Comparison of ENCODE assay signal across 1 cellular context in the genomic region with DNA sequence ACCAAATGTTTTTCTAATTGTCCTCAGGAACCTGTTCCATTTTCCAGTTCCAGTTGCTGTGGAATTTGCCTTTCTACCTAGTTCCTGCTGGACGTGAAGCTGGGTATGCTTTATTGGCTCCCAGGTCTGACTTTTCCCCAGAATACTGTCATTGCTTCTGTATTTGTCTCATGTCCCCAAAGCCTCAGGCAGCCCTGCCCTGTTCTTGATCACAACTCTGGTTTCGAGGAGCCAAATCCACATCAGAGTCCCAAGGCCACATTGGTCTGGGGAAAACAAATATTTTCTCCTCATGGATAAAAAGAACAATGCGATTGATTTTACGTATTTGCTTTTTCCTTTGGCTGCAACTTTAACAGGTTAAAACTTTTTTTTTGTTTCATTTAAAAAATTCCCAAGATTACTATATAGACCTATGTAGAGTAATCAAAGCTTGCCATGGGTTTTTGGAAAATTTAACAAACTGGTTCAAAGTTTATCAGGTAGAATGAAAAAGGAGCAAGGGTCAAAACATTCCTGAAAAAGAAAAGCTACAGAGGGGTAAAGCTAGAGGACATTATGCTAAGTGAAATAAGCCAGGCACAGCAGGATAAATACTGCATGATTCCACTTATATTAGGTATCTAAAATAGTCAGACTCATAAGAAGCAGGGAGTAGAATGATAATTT.
A peak's percentile ranks its signal among the peaks of the same experiment; 100 is the strongest.
TF ChIP-seq lines count a peak whose summit lies in the region.

No MANE protein-coding gene starts in this region.

TF ChIP-seq in HepG2, 621 proteins besides CTCF, POLR2A, EP300 and RAD21 (continued from another document and continues in another):
- TF ChIP-seq, protein P1, sequence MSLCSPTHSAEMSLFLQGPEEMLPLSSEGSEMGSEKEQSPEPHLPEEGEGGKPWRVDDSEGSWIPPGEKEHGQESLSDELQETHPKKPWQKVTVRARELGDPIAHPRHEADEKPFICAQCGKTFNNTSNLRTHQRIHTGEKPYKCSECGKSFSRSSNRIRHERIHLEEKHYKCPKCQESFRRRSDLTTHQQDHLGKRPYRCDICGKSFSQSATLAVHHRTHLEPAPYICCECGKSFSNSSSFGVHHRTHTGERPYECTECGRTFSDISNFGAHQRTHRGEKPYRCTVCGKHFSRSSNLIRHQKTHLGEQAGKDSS (CRISPR knock-in tag; IDR thresholded peaks at IDR 0.05; ENCODE audit: borderline replicate concordance, low read depth) = no peak
- TF ChIP-seq, protein P2, sequence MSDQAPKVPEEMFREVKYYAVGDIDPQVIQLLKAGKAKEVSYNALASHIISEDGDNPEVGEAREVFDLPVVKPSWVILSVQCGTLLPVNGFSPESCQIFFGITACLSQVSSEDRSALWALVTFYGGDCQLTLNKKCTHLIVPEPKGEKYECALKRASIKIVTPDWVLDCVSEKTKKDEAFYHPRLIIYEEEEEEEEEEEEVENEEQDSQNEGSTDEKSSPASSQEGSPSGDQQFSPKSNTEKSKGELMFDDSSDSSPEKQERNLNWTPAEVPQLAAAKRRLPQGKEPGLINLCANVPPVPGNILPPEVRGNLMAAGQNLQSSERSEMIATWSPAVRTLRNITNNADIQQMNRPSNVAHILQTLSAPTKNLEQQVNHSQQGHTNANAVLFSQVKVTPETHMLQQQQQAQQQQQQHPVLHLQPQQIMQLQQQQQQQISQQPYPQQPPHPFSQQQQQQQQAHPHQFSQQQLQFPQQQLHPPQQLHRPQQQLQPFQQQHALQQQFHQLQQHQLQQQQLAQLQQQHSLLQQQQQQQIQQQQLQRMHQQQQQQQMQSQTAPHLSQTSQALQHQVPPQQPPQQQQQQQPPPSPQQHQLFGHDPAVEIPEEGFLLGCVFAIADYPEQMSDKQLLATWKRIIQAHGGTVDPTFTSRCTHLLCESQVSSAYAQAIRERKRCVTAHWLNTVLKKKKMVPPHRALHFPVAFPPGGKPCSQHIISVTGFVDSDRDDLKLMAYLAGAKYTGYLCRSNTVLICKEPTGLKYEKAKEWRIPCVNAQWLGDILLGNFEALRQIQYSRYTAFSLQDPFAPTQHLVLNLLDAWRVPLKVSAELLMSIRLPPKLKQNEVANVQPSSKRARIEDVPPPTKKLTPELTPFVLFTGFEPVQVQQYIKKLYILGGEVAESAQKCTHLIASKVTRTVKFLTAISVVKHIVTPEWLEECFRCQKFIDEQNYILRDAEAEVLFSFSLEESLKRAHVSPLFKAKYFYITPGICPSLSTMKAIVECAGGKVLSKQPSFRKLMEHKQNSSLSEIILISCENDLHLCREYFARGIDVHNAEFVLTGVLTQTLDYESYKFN (CRISPR knock-in tag; conservative IDR thresholded peaks at IDR 0.05) = peak; percentile 58
- TF ChIP-seq MATR3 (CRISPR knock-in tag; IDR thresholded peaks at IDR 0.05) = no peak
- TF ChIP-seq ZNF263 (CRISPR knock-in tag; IDR thresholded peaks at IDR 0.05) = no peak
- TF ChIP-seq SMYD3 (CRISPR knock-in tag; IDR thresholded peaks at IDR 0.05) = no peak
- TF ChIP-seq, protein P3, sequence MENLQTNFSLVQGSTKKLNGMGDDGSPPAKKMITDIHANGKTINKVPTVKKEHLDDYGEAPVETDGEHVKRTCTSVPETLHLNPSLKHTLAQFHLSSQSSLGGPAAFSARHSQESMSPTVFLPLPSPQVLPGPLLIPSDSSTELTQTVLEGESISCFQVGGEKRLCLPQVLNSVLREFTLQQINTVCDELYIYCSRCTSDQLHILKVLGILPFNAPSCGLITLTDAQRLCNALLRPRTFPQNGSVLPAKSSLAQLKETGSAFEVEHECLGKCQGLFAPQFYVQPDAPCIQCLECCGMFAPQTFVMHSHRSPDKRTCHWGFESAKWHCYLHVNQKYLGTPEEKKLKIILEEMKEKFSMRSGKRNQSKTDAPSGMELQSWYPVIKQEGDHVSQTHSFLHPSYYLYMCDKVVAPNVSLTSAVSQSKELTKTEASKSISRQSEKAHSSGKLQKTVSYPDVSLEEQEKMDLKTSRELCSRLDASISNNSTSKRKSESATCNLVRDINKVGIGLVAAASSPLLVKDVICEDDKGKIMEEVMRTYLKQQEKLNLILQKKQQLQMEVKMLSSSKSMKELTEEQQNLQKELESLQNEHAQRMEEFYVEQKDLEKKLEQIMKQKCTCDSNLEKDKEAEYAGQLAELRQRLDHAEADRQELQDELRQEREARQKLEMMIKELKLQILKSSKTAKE (CRISPR knock-in tag; IDR thresholded peaks at IDR 0.05; ENCODE audit: borderline replicate concordance) = no peak
- TF ChIP-seq ZNF550 (CRISPR knock-in tag; IDR thresholded peaks at IDR 0.05; ENCODE audit: borderline replicate concordance) = no peak
- TF ChIP-seq MZF1 (CRISPR knock-in tag; IDR thresholded peaks at IDR 0.05; ENCODE audit: borderline replicate concordance) = no peak
- no peak for TF ChIP-seq TEAD2 (CRISPR knock-in tag; IDR thresholded peaks at IDR 0.05)
- no peak for TF ChIP-seq SOX5 (CRISPR knock-in tag; IDR thresholded peaks at IDR 0.05; ENCODE audit: borderline replicate concordance)
- no peak for TF ChIP-seq XRCC5 (optimal IDR thresholded peaks at IDR 0.05; ENCODE audit: low read length)
- TF ChIP-seq ZNF83 (CRISPR knock-in tag; IDR thresholded peaks at IDR 0.05; ENCODE audit: borderline replicate concordance) = no peak
- TF ChIP-seq, protein P4, sequence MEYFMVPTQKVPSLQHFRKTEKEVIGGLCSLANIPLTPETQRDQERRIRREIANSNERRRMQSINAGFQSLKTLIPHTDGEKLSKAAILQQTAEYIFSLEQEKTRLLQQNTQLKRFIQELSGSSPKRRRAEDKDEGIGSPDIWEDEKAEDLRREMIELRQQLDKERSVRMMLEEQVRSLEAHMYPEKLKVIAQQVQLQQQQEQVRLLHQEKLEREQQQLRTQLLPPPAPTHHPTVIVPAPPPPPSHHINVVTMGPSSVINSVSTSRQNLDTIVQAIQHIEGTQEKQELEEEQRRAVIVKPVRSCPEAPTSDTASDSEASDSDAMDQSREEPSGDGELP (IDR thresholded peaks at IDR 0.05; ENCODE audit: borderline replicate concordance, low read depth) = no peak
- TF ChIP-seq, protein P5, sequence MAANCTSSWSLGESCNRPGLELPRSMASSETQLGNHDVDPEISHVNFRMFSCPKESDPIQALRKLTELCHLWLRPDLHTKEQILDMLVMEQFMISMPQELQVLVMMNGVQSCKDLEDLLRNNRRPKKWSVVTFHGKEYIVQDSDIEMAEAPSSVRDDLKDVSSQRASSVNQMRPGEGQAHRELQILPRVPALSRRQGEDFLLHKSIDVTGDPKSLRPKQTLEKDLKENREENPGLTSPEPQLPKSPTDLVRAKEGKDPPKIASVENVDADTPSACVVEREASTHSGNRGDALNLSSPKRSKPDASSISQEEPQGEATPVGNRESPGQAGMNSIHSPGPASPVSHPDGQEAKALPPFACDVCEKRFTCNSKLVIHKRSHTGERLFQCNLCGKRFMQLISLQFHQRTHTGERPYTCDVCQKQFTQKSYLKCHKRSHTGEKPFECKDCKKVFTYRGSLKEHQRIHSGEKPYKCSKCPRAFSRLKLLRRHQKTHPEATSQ (CRISPR knock-in tag; IDR thresholded peaks at IDR 0.05; ENCODE audit: borderline replicate concordance) = no peak
- TF ChIP-seq SALL1 (CRISPR knock-in tag; IDR thresholded peaks at IDR 0.05) = 0 out of 2 replicates have a peak, but pooled peaks have one; percentile 31
- no peak for TF ChIP-seq ZNF496 (CRISPR knock-in tag; IDR thresholded peaks at IDR 0.05; ENCODE audit: insufficient replicate concordance)
- TF ChIP-seq, protein P6, sequence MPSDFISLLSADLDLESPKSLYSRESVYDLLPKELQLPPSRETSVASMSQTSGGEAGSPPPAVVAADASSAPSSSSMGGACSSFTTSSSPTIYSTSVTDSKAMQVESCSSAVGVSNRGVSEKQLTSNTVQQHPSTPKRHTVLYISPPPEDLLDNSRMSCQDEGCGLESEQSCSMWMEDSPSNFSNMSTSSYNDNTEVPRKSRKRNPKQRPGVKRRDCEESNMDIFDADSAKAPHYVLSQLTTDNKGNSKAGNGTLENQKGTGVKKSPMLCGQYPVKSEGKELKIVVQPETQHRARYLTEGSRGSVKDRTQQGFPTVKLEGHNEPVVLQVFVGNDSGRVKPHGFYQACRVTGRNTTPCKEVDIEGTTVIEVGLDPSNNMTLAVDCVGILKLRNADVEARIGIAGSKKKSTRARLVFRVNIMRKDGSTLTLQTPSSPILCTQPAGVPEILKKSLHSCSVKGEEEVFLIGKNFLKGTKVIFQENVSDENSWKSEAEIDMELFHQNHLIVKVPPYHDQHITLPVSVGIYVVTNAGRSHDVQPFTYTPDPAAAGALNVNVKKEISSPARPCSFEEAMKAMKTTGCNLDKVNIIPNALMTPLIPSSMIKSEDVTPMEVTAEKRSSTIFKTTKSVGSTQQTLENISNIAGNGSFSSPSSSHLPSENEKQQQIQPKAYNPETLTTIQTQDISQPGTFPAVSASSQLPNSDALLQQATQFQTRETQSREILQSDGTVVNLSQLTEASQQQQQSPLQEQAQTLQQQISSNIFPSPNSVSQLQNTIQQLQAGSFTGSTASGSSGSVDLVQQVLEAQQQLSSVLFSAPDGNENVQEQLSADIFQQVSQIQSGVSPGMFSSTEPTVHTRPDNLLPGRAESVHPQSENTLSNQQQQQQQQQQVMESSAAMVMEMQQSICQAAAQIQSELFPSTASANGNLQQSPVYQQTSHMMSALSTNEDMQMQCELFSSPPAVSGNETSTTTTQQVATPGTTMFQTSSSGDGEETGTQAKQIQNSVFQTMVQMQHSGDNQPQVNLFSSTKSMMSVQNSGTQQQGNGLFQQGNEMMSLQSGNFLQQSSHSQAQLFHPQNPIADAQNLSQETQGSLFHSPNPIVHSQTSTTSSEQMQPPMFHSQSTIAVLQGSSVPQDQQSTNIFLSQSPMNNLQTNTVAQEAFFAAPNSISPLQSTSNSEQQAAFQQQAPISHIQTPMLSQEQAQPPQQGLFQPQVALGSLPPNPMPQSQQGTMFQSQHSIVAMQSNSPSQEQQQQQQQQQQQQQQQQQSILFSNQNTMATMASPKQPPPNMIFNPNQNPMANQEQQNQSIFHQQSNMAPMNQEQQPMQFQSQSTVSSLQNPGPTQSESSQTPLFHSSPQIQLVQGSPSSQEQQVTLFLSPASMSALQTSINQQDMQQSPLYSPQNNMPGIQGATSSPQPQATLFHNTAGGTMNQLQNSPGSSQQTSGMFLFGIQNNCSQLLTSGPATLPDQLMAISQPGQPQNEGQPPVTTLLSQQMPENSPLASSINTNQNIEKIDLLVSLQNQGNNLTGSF (CRISPR knock-in tag; IDR thresholded peaks at IDR 0.05) = no peak
- TF ChIP-seq ZMYM4 (CRISPR knock-in tag; IDR thresholded peaks at IDR 0.05) = peak; percentile 17; the same call in 1 of the 2 replicates
- TF ChIP-seq, protein P7, sequence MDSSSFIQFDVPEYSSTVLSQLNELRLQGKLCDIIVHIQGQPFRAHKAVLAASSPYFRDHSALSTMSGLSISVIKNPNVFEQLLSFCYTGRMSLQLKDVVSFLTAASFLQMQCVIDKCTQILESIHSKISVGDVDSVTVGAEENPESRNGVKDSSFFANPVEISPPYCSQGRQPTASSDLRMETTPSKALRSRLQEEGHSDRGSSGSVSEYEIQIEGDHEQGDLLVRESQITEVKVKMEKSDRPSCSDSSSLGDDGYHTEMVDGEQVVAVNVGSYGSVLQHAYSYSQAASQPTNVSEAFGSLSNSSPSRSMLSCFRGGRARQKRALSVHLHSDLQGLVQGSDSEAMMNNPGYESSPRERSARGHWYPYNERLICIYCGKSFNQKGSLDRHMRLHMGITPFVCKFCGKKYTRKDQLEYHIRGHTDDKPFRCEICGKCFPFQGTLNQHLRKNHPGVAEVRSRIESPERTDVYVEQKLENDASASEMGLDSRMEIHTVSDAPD (CRISPR knock-in tag; IDR thresholded peaks at IDR 0.05) = no peak
- peak; percentile 24; the same call in 1 of the 2 replicates for TF ChIP-seq ZNF501 (CRISPR knock-in tag; IDR thresholded peaks at IDR 0.05)
- no peak for TF ChIP-seq BHLHE40 (IDR thresholded peaks at IDR 0.05; ENCODE audit: low read length)
- TF ChIP-seq GABPB1 (CRISPR knock-in tag; IDR thresholded peaks at IDR 0.05) = no peak
- TF ChIP-seq, protein P8, sequence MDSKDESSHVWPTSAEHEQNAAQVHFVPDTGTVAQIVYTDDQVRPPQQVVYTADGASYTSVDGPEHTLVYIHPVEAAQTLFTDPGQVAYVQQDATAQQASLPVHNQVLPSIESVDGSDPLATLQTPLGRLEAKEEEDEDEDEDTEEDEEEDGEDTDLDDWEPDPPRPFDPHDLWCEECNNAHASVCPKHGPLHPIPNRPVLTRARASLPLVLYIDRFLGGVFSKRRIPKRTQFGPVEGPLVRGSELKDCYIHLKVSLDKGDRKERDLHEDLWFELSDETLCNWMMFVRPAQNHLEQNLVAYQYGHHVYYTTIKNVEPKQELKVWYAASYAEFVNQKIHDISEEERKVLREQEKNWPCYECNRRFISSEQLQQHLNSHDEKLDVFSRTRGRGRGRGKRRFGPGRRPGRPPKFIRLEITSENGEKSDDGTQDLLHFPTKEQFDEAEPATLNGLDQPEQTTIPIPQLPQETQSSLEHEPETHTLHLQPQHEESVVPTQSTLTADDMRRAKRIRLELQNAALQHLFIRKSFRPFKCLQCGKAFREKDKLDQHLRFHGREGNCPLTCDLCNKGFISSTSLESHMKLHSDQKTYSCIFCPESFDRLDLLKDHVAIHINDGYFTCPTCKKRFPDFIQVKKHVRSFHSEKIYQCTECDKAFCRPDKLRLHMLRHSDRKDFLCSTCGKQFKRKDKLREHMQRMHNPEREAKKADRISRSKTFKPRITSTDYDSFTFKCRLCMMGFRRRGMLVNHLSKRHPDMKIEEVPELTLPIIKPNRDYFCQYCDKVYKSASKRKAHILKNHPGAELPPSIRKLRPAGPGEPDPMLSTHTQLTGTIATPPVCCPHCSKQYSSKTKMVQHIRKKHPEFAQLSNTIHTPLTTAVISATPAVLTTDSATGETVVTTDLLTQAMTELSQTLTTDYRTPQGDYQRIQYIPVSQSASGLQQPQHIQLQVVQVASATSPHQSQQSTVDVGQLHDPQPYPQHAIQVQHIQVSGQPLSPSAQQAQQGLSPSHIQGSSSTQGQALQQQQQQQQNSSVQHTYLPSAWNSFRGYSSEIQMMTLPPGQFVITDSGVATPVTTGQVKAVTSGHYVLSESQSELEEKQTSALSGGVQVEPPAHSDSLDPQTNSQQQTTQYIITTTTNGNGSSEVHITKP (CRISPR knock-in tag; IDR thresholded peaks at IDR 0.05; ENCODE audit: low read depth) = no peak
- no peak for TF ChIP-seq JUNB (CRISPR knock-in tag; IDR thresholded peaks at IDR 0.05; ENCODE audit: borderline replicate concordance)
- TF ChIP-seq, protein P9, sequence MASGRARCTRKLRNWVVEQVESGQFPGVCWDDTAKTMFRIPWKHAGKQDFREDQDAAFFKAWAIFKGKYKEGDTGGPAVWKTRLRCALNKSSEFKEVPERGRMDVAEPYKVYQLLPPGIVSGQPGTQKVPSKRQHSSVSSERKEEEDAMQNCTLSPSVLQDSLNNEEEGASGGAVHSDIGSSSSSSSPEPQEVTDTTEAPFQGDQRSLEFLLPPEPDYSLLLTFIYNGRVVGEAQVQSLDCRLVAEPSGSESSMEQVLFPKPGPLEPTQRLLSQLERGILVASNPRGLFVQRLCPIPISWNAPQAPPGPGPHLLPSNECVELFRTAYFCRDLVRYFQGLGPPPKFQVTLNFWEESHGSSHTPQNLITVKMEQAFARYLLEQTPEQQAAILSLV (CRISPR knock-in tag; IDR thresholded peaks at IDR 0.05; ENCODE audit: borderline replicate concordance) = no peak
- TF ChIP-seq BCL6 (CRISPR knock-in tag; IDR thresholded peaks at IDR 0.05) = peak; percentile 58
- TF ChIP-seq ZNF264 (CRISPR knock-in tag; IDR thresholded peaks at IDR 0.05) = no peak
- no peak for TF ChIP-seq HNRNPUL1 (IDR thresholded peaks at IDR 0.05; ENCODE audit: low read depth, low read length)
- TF ChIP-seq KLF16 (CRISPR knock-in tag; IDR thresholded peaks at IDR 0.05) = 0 out of 4 replicates have a peak, but pooled peaks of 1 of the 2 experiments have one; percentile 17
- no peak for TF ChIP-seq YEATS2 (CRISPR knock-in tag; IDR thresholded peaks at IDR 0.05; ENCODE audit: borderline replicate concordance)
